Comparison of ENCODE assay signal across 19 cellular contexts in the genomic region with DNA sequence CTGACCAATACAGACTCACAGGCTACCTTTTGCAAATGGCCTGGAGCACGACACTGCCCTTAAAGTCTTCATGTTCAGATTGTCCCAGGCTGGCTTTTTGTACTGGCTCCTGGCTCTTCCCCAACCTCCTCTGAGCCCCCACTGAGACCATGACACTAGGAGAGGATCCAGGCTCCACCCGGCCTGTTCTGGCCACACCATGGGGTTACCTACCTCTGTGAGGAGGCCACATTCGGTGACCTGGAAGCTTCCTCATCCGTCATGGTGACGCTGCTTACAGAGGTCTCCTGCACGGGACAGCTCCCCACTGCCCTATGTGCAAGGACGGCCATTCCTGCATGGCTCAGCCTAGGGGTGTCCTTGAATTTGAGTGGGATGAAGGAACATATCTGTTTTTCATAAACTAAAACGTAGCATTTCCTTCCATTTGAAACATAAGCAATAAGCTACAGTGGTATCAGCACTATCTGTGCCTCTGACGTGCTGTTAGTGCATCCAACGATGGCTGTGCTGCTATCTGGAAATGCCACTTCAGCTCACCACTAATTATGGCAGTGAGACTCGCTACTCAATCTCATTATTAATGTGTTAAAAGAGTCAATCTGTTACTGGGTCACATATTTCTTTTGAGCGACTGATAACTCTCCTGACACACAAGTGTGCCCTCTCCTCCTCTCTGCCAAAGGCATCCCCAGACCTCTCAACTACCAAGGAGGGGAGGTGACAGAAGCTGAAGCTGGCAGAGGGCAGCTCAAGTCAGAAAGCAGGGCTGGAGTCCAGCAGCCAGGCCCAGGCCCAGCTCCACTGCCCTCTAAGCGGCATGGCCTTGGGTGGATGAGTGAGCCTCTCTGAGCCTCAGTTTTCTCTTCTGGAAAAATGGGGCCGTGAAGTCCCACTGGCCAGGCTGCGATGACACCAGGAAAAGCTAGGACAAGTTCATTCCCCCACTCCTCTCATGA. TPM values are rescaled to one million over a fixed set of nuclear protein-coding genes. Genes with fewer than 3 reads are reported as not detected.
A peak's percentile ranks its signal among the peaks of the same experiment; 100 is the strongest.
DNase-seq lines count a peak whose midpoint lies in the region; ATAC-seq and TF ChIP-seq lines count a peak whose summit lies in the region.
"Had no signal": no experiment of that assay in that cellular context is flagged by ENCODE, and none has a peak within 500 bp of the region (broad histone marks: within the 10 kb centered on the region; RNA-seq: fewer than 3 reads in every experiment).

No MANE protein-coding gene starts in this region.

- H3K36me3 Mint-ChIP-seq in CD4-positive, CD25-positive, alpha-beta regulatory T cell, result peaks cover 3% of the 10 kb centered on the region
- H3K36me3 Mint-ChIP-seq in HFFc6 (ENCODE audit: low read depth), result no peaks in the 10 kb centered on the region

- peak overlapping the region in 2 of 3 donors; percentile 67 to 72 for H3K27ac Mint-ChIP-seq in CD4-positive, CD25-positive, alpha-beta regulatory T cell
- H3K27ac Mint-ChIP-seq in HFFc6, result 0 out of 2 replicates have a peak overlapping the region, but pooled peaks have one; percentile 32
- H3K27ac Mint-ChIP-seq: activated naive CD4-positive, alpha-beta T cell treated with anti-CD3 and anti-CD28 coated beads, Interleukin-2, amount 10 ng/mL, durations not matched to agents 7 days and 5 days had no signal

- no peak overlapping the region for H3K4me3 ChIP-seq in CD4-positive, CD25-positive, alpha-beta regulatory T cell (ENCODE audit: low read depth, low read length)
- no peak overlapping the region for H3K4me3 ChIP-seq in osteoblast (ENCODE audit: insufficient read depth, low read length)
- H3K4me3 ChIP-seq in WERI-Rb-1 (ENCODE audit: low read depth, low read length), result no peak overlapping the region
- H3K4me3 ChIP-seq: coronary artery, prostate gland, spleen had no signal

- H3K4me2 ChIP-seq in osteoblast (ENCODE audit: insufficient read depth, low read length), result no peak overlapping the region

- H3K9me3 ChIP-seq in CD4-positive, CD25-positive, alpha-beta regulatory T cell (ENCODE audit: control insufficient read depth in 2 of 2, low read length in 2 of 2), result no peaks in the 10 kb centered on the region
- H3K9me3 ChIP-seq in osteoblast (ENCODE audit: low read depth, low read length), result no peaks in the 10 kb centered on the region
- H3K9me3 ChIP-seq in WERI-Rb-1 (ENCODE audit: severe bottlenecking), result no peaks in the 10 kb centered on the region
- H3K9me3 ChIP-seq: prostate gland, spleen had no signal

- H3K4me1 Mint-ChIP-seq in CD4-positive, CD25-positive, alpha-beta regulatory T cell, result peaks cover 13 to 66% (median 38%) of the 10 kb centered on the region in 4 donors
- peaks cover 43% of the 10 kb centered on the region for H3K4me1 Mint-ChIP-seq in HFFc6 (ENCODE audit: low read depth)

- intact Hi-C loops in Right ventricle myocardium superior (cut with DNase I), result no loop called here

- H3K36me3 ChIP-seq in CD4-positive, CD25-positive, alpha-beta regulatory T cell (ENCODE audit: control insufficient read depth, insufficient read depth, low read length), result no peaks in the 10 kb centered on the region
- no peaks in the 10 kb centered on the region for H3K36me3 ChIP-seq in osteoblast (ENCODE audit: insufficient read depth, low read length)
- no peaks in the 10 kb centered on the region for H3K36me3 ChIP-seq in WERI-Rb-1
- H3K36me3 ChIP-seq: prostate gland had no signal

- ATAC-seq in CD4-positive, CD25-positive, alpha-beta regulatory T cell (ENCODE audit: low read depth in 2 of 2), result no peak
- ATAC-seq in Right ventricle myocardium superior (ENCODE audit: poor library complexity), result peak; percentile 38
- ATAC-seq in HG02588 (IDR thresholded peaks at IDR 0.05; ENCODE audit: unreplicated experiment), result no peak
- ATAC-seq in GM19452 (IDR thresholded peaks at IDR 0.05; ENCODE audit: unreplicated experiment), result no peak

- DNase-seq in CD4-positive, CD25-positive, alpha-beta regulatory T cell, result no peak
- DNase-seq in HFFc6, result no peak
- no peak for DNase-seq in Right ventricle myocardium superior
- DNase-seq in osteoblast (ENCODE audit: insufficient read length, low spot score, missing footprints), result peak; percentile 77
- DNase-seq in WERI-Rb-1, result no peak
- DNase-seq in activated naive CD4-positive, alpha-beta T cell treated with Interleukin-2 at 50 U/mL for 16 hours, result no peak
- DNase-seq: activated CD4-positive, alpha-beta T cell treated with anti-CD3 and anti-CD28 coated beads, Interleukin-2, amount 50 U/mL, for 1 hour; activated naive CD4-positive, alpha-beta T cell treated with anti-CD3 and anti-CD28 coated beads, Interleukin-2, amount 10 ng/mL, durations not matched to agents 7 days and 5 days; hypothalamus; NCI-H1417; NCI-H2107; NCI-H524; spleen; SW 1271 had no signal

- no peak overlapping the region for H3K4me3 Mint-ChIP-seq in CD4-positive, CD25-positive, alpha-beta regulatory T cell
- no peak overlapping the region for H3K4me3 Mint-ChIP-seq in HFFc6
- H3K4me3 Mint-ChIP-seq: activated naive CD4-positive, alpha-beta T cell treated with anti-CD3 and anti-CD28 coated beads, Interleukin-2, amount 10 ng/mL, durations not matched to agents 7 days and 5 days; nephron had no signal

- peaks cover 93% of the 10 kb centered on the region for H4K20me1 ChIP-seq in osteoblast (ENCODE audit: insufficient read depth, low read length)

- H2AFZ ChIP-seq in osteoblast (ENCODE audit: low read length), result no peak overlapping the region

- H3K79me2 ChIP-seq in osteoblast (ENCODE audit: insufficient read depth, low read length), result peaks cover 98% of the 10 kb centered on the region

- TF ChIP-seq CTCF in HFFc6 (IDR thresholded peaks at IDR 0.05) (no peak), osteoblast (IDR thresholded peaks at IDR 0.05; ENCODE audit: extremely low read depth, low read depth, low read length) (no peak), WERI-Rb-1 (IDR thresholded peaks at IDR 0.05; ENCODE audit: low read depth, low read length) (no peak)

- H3K9me3 Mint-ChIP-seq in CD4-positive, CD25-positive, alpha-beta regulatory T cell, result no peaks in the 10 kb centered on the region
- H3K9me3 Mint-ChIP-seq in HFFc6, result no peaks in the 10 kb centered on the region
- H3K9me3 Mint-ChIP-seq: activated naive CD4-positive, alpha-beta T cell treated with anti-CD3 and anti-CD28 coated beads, Interleukin-2, amount 10 ng/mL, durations not matched to agents 7 days and 5 days; nephron had no signal

- peaks cover 49% of the 10 kb centered on the region for H3K4me1 ChIP-seq in CD4-positive, CD25-positive, alpha-beta regulatory T cell (ENCODE audit: control insufficient read depth, insufficient read depth, low read length, poor library complexity, severe bottlenecking)
- peaks cover 24% of the 10 kb centered on the region for H3K4me1 ChIP-seq in osteoblast (ENCODE audit: insufficient read depth, low read length)

- no peaks in the 10 kb centered on the region for H3K27me3 ChIP-seq in CD4-positive, CD25-positive, alpha-beta regulatory T cell (ENCODE audit: control insufficient read depth, insufficient read depth, low read length)
- H3K27me3 ChIP-seq in osteoblast (ENCODE audit: insufficient read depth, low read length) (no peaks in the 10 kb centered on the region), WERI-Rb-1 (ENCODE audit: insufficient read depth, low read depth, severe bottlenecking) (no peaks in the 10 kb centered on the region)
- H3K27me3 ChIP-seq: spleen had no signal

- peaks cover 4% of the 10 kb centered on the region for H3K27me3 Mint-ChIP-seq in CD4-positive, CD25-positive, alpha-beta regulatory T cell
- peaks cover 4% of the 10 kb centered on the region; the same call in 1 of the 2 replicates for H3K27me3 Mint-ChIP-seq in HFFc6 (ENCODE audit: insufficient read depth)
- H3K27me3 Mint-ChIP-seq: activated naive CD4-positive, alpha-beta T cell treated with anti-CD3 and anti-CD28 coated beads, Interleukin-2, amount 10 ng/mL, durations not matched to agents 7 days and 5 days had no signal

- H3K27ac ChIP-seq in CD4-positive, CD25-positive, alpha-beta regulatory T cell (ENCODE audit: insufficient read depth, low read length, poor library complexity, severe bottlenecking), result no peak overlapping the region
- H3K27ac ChIP-seq in osteoblast (ENCODE audit: low read depth, low read length) (no peak overlapping the region), WERI-Rb-1 (no peak overlapping the region)
- H3K27ac ChIP-seq: coronary artery, prostate gland had no signal

RNA-seq across cellular contexts. Expression of gene ELL, which starts 29.6 kb away (rescaled TPM):
- 53.6 TPM for total RNA-seq in CD4-positive, CD25-positive, alpha-beta regulatory T cell
- polyA plus RNA-seq in CD4-positive, CD25-positive, alpha-beta regulatory T cell, result 10 to 100 TPM in 1 of 4 donors, 1 to 10 TPM in 3; 7.7 to 11.8 (median 9.7) TPM
- total RNA-seq in HFFc6 (2021; fragmentation: NEBNext Ultra II Directional; extraction: Animal tissue kit (Norgen Biotek cat#: 25700)), result 10 to 100 TPM; 15.7 to 17.8 (median 16.4) TPM
- total RNA-seq in Right ventricle myocardium superior, result 7.5 TPM
- total RNA-seq in osteoblast, result 17.1 and 18.5 TPM in 2 replicates

RNA-seq across cellular contexts. Expression of gene FKBP8, which starts 51.1 kb away (rescaled TPM):
- total RNA-seq in CD4-positive, CD25-positive, alpha-beta regulatory T cell, result 186 TPM
- polyA plus RNA-seq in CD4-positive, CD25-positive, alpha-beta regulatory T cell, result 100 to 1,000 TPM; 106 to 118 (median 117) TPM
- total RNA-seq in HFFc6 (2021; fragmentation: NEBNext Ultra II Directional; extraction: Animal tissue kit (Norgen Biotek cat#: 25700)), result 100 to 1,000 TPM; 229 to 284 (median 241) TPM
- total RNA-seq in Right ventricle myocardium superior (182 TPM), osteoblast (253 and 288 TPM in 2 replicates)

RNA-seq across cellular contexts. Expression of gene ISYNA1, which starts 54.3 kb away (rescaled TPM):
- total RNA-seq in CD4-positive, CD25-positive, alpha-beta regulatory T cell, result 26.2 TPM
- polyA plus RNA-seq in CD4-positive, CD25-positive, alpha-beta regulatory T cell, result 10 to 100 TPM; 11.3 to 26.0 (median 21.4) TPM
- 1 to 10 TPM; 2.3 to 3.7 (median 3.2) TPM for total RNA-seq in HFFc6 (2021; fragmentation: NEBNext Ultra II Directional; extraction: Animal tissue kit (Norgen Biotek cat#: 25700))
- total RNA-seq in Right ventricle myocardium superior (26.0 TPM), osteoblast (7.7 and 8.0 TPM in 2 replicates)
